In the genomic region with DNA sequence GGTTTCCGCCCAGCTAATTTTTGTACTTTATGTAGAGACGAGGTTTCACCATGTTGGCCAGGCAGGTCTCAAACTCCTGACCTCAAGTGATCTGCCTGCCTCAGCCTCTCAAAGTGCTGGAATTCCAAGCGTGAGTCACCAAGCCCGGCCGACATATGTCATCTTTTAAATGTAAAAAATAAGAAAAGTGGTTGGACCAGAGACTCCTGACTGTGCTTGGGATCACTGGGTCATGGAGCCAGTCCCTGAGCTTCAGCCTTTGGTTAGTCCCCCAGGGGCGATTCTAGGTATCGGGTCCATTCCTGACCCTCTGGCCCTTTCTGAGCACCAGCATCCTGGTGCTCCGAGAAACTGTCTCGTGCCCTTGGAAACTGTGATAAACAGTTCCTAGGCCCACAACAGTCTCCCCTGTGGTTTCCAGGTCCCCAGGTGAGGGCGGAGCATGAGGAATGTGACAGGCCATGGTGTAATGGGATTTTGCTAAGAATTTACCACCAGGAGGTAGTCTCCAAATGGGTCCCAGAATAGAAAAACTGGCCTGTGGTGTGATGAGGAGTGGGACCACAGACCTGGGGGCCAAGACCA, we compare ENCODE assay signal across 20 cellular contexts. TPM values are rescaled to one million over a fixed set of nuclear protein-coding genes. Genes with fewer than 3 reads are reported as not detected.
DNase-seq lines count a peak whose midpoint lies in the region; ATAC-seq and TF ChIP-seq lines count a peak whose summit lies in the region.
"Had no signal": no experiment of that assay in that cellular context is flagged by ENCODE, and none has a peak within 500 bp of the region (broad histone marks: within the 10 kb centered on the region; RNA-seq: fewer than 3 reads in every experiment).

No MANE protein-coding gene starts in this region.

- H3K36me3 ChIP-seq in lower lobe of right lung: no peaks in the 10 kb centered on the region
- H3K36me3 ChIP-seq: breast epithelium had no signal

- no peak for TF ChIP-seq POLR2A in GM18505 (IDR thresholded peaks at IDR 0.05; ENCODE audit: borderline replicate concordance, extremely low read depth, insufficient read depth, insufficient read length)

- ATAC-seq in lower lobe of right lung: peak; percentile 35 to 55
- ATAC-seq in GM18505 (IDR thresholded peaks at IDR 0.05; ENCODE audit: unreplicated experiment): no peak
- no peak for ATAC-seq in HG02763 (IDR thresholded peaks at IDR 0.05; ENCODE audit: unreplicated experiment)
- no peak for ATAC-seq in HG03097 (IDR thresholded peaks at IDR 0.05; ENCODE audit: low FRiP score, unreplicated experiment)
- ATAC-seq: activated CD8-positive, alpha-beta T cell treated with anti-CD3 and anti-CD28 coated beads, Interleukin-2, amount 10 ng/mL, durations not matched to agents 7 days and 5 days; left colon had no signal

- intact Hi-C loops in lower lobe of right lung (cut with DNase I): no loop called here

- H3K27ac ChIP-seq in lower lobe of right lung: no peak overlapping the region
- H3K27ac ChIP-seq: breast epithelium, neutrophil had no signal

- no peaks in the 10 kb centered on the region for H3K27me3 ChIP-seq in lower lobe of right lung (ENCODE audit: low read depth)
- H3K27me3 ChIP-seq: breast epithelium, neutrophil had no signal

- no peaks in the 10 kb centered on the region for H3K9me3 ChIP-seq in lower lobe of right lung
- H3K9me3 ChIP-seq: breast epithelium, neutrophil had no signal

- DNase-seq in EH (ENCODE audit: low read depth) (peak; percentile 70), M059J (ENCODE audit: low read depth) (peak; percentile 83), choroid plexus epithelial cell (ENCODE audit: low read depth) (peak; percentile 51), lower lobe of right lung (no peak), NCI-H2196 (lab: John Stamatoyannopoulos, UW; ENCODE audit: unreplicated experiment) (no peak)
- DNase-seq: activated CD8-positive, alpha-beta T cell treated with anti-CD3 and anti-CD28 coated beads, Interleukin-2, amount 10 ng/mL, durations not matched to agents 7 days and 5 days; activated T-cell treated with anti-CD3 and anti-CD28 coated beads, Interleukin-2, amount 50 U/mL, for 48 hours; CD4-positive, CD25-positive, alpha-beta regulatory T cell; DMS79 treated with DMSO at 0.1 percent for 48 hours; hypothalamus; left colon; NCI-H748 treated with DMSO at 0.1 percent for 48 hours had no signal

- TF ChIP-seq CTCF in choroid plexus epithelial cell (conservative IDR thresholded peaks at IDR 0.05; ENCODE audit: low read depth, low read length) (no peak), lower lobe of right lung (IDR thresholded peaks at IDR 0.05) (no peak)

- no peak overlapping the region for H3K4me3 ChIP-seq in choroid plexus epithelial cell (ENCODE audit: low read depth, low read length)
- H3K4me3 ChIP-seq in lower lobe of right lung: no peak overlapping the region
- H3K4me3 ChIP-seq: breast epithelium had no signal

- H3K4me1 ChIP-seq in lower lobe of right lung: no peaks in the 10 kb centered on the region
- H3K4me1 ChIP-seq: breast epithelium had no signal

RNA-seq across cellular contexts. Expression of gene UBTD1, which starts 32.8 kb away (rescaled TPM):
- 21.8 and 40.5 TPM in 2 replicates for total RNA-seq in M059J (2014; rRNA removed; shearing (Covaris generic))
- total RNA-seq in lower lobe of right lung: 37.7 TPM

RNA-seq across cellular contexts. Expression of gene MMS19, which starts 33.3 kb away (rescaled TPM):
- 68.0 and 71.8 TPM in 2 replicates for total RNA-seq in M059J (2014; rRNA removed; shearing (Covaris generic))
- total RNA-seq in lower lobe of right lung: 65.5 TPM

RNA-seq across cellular contexts. Expression of gene ANKRD2, which starts 41.1 kb away (rescaled TPM):
- not detected in 2 replicates for total RNA-seq in M059J (2014; rRNA removed; shearing (Covaris generic))
- total RNA-seq in lower lobe of right lung: 0.35 TPM
- total RNA-seq: A673; breast epithelium; CD4-positive, CD25-positive, alpha-beta regulatory T cell; left colon; mononuclear cell had no signal

RNA-seq across cellular contexts. Expression of gene HOGA1, which starts 52.7 kb away (rescaled TPM):
- total RNA-seq in M059J (2014; rRNA removed; shearing (Covaris generic)): 0.12 and 0.71 TPM in 2 replicates
- 1.1 TPM for total RNA-seq in lower lobe of right lung
- total RNA-seq: A673; activated CD8-positive, alpha-beta T cell treated with anti-CD3 and anti-CD28 coated beads, Interleukin-2, amount 10 ng/mL, durations not matched to agents 7 days and 5 days; CD4-positive, CD25-positive, alpha-beta regulatory T cell; mononuclear cell had no signal

RNA-seq across cellular contexts. Expression of gene C10orf62, which starts 58.0 kb away (rescaled TPM):
- total RNA-seq in M059J (2014; rRNA removed; shearing (Covaris generic)): not detected in 2 replicates
- total RNA-seq in lower lobe of right lung: not detected
- total RNA-seq: A673; activated CD8-positive, alpha-beta T cell treated with anti-CD3 and anti-CD28 coated beads, Interleukin-2, amount 10 ng/mL, durations not matched to agents 7 days and 5 days; CD4-positive, CD25-positive, alpha-beta regulatory T cell; dermis microvascular lymphatic vessel endothelial cell; left colon; mononuclear cell had no signal

Comparison
In these comparisons a context has a peak if more than half of its experiments do, and no peak if none do; other contexts are left out.
1. DNase-seq: peak in EH (single experiment), M059J (single experiment) and choroid plexus epithelial cell (single experiment); none in lower lobe of right lung (single experiment) and NCI-H2196 (single experiment).
2. ATAC-seq: peak in lower lobe of right lung (2 of 2); none in GM18505 (single experiment), HG02763 (single experiment) and HG03097 (single experiment).